ENCODE assay signal across 29 cellular contexts in genomic region chr15:65996901-65997300, GRCh38.
"Had no signal": no experiment of that assay in that cellular context is flagged by ENCODE, and none has a peak within 500 bp of the region (broad histone marks: within the 10 kb centered on the region; RNA-seq: fewer than 3 reads in every experiment).

No MANE protein-coding gene starts in this region.

- H3K27ac ChIP-seq: brain microvascular endothelial cell, epithelial cell of prostate, esophagus squamous epithelium, gastroesophageal sphincter had no signal

- FAIRE-seq: astrocyte, colon, endometrium, endothelial cell of umbilical vein had no signal

- H3K4me3 ChIP-seq: esophagus squamous epithelium, gastroesophageal sphincter had no signal

- H3K36me3 ChIP-seq: brain microvascular endothelial cell, esophagus squamous epithelium, gastroesophageal sphincter had no signal

- H3K9me3 ChIP-seq: esophagus squamous epithelium, gastroesophageal sphincter had no signal

- H3K4me1 ChIP-seq: esophagus squamous epithelium, gastroesophageal sphincter had no signal

- DNase-seq: activated CD4-positive, alpha-beta T cell treated with anti-CD3 and anti-CD28 coated beads for 1 hour; activated CD4-positive, alpha-beta T cell treated with anti-CD3 and anti-CD28 coated beads for 4 hours; activated CD4-positive, alpha-beta T cell treated with anti-CD3 and anti-CD28 coated beads, Interleukin-2, amount 10 ng/mL, durations not matched to agents 7 days and 5 days; activated CD4-positive, alpha-beta T cell treated with anti-CD3 and anti-CD28 coated beads, Interleukin-2, amount 50 U/mL, for 4 hours; activated CD4-positive, CD25-positive, alpha-beta regulatory T cell; activated CD8-positive, alpha-beta memory T cell treated with anti-CD3 and anti-CD28 coated beads for 24 hours; activated CD8-positive, alpha-beta T cell treated with anti-CD3 and anti-CD28 coated beads for 36 hours; activated effector memory CD4-positive, alpha-beta T cell treated with Interleukin-2 at 50 U/mL for 16 hours; activated gamma-delta T cell treated with Interleukin-2 at 50 U/mL for 16 hours; activated naive CD4-positive, alpha-beta T cell treated with anti-CD3 and anti-CD28 coated beads, Interleukin-2, amount 50 U/mL, for 16 hours; activated naive CD4-positive, alpha-beta T cell treated with Interleukin-2 at 50 U/mL for 16 hours; activated T-cell treated with anti-CD3 and anti-CD28 coated beads, Interleukin-2, amount 50 U/mL, for 4 hours; amniotic stem cell; anterior cingulate cortex; brain microvascular endothelial cell; caudate nucleus; cortex of kidney; dermis blood vessel endothelial cell; effector CD8-positive, alpha-beta T cell; esophagus squamous epithelium; foreskin melanocyte; T-helper 2 cell had no signal

- ATAC-seq: activated CD8-positive, alpha-beta T cell treated with anti-CD3 and anti-CD28 coated beads for 36 hours; activated T-cell treated with anti-CD3 and anti-CD28 coated beads, Interleukin-2, amount 50 U/mL, for 4 hours; activated T-helper 17 cell treated with anti-CD3 and anti-CD28 coated beads, Interleukin-2, amount 50 U/mL, for 72 hours; gastroesophageal sphincter had no signal
